In genomic region chr17:34981538-34982241, GRCh38 we compare ENCODE assay signal across 8 cellular contexts.
DNase-seq lines count a peak whose midpoint lies in the region; ATAC-seq and TF ChIP-seq lines count a peak whose summit lies in the region.

No MANE protein-coding gene starts in this region.

- peaks cover 29% of the 10 kb centered on the region for H3K36me3 Mint-ChIP-seq in T-helper 1 cell treated with Interleukin-12 subunit alpha and Interleukin-12 subunit beta and Interleukin-4 antibody, amounts not matched to agents 30 μg/mL and 1 μg/mL, for 36 hours (ENCODE audit: low read depth)
- H3K36me3 Mint-ChIP-seq in effector memory CD8-positive, alpha-beta T cell (ENCODE audit: insufficient read depth), result peaks cover 27% of the 10 kb centered on the region

- H4K20me1 ChIP-seq in OCI-LY1 (ENCODE audit: insufficient read depth, low read length), result no peaks in the 10 kb centered on the region

- peaks cover 6% of the 10 kb centered on the region; the same call in 1 of the 2 replicates for H3K79me2 ChIP-seq in OCI-LY1 (ENCODE audit: insufficient read depth, low read length)

- H3K9ac ChIP-seq in OCI-LY1 (ENCODE audit: low read length), result peak overlapping the region; percentile 95

- no peak for TF ChIP-seq CTCF in OCI-LY1 (IDR thresholded peaks at IDR 0.05; ENCODE audit: low read length)

- peaks cover 38% of the 10 kb centered on the region for H3K4me1 Mint-ChIP-seq in T-helper 1 cell treated with Interleukin-12 subunit alpha and Interleukin-12 subunit beta and Interleukin-4 antibody, amounts not matched to agents 30 μg/mL and 1 μg/mL, for 36 hours (ENCODE audit: low read depth)
- H3K4me1 Mint-ChIP-seq in effector memory CD8-positive, alpha-beta T cell (ENCODE audit: low read depth in 2 of 2), result peaks cover 31 to 42% of the 10 kb centered on the region in 2 donors

- no peaks in the 10 kb centered on the region for H3F3A ChIP-seq in OCI-LY1 (ENCODE audit: insufficient read depth, low read length)

- DNase-seq in T-helper 1 cell, result no peak
- no peak for DNase-seq in effector memory CD8-positive, alpha-beta T cell
- DNase-seq in activated CD8-positive, alpha-beta memory T cell treated with anti-CD3 and anti-CD28 coated beads, Interleukin-2, amount 50 U/mL, for 4 hours, result no peak

- no peaks in the 10 kb centered on the region for H3K9me2 ChIP-seq in OCI-LY1 (ENCODE audit: low read depth, low read length)

- H3K27me3 Mint-ChIP-seq in T-helper 1 cell treated with Interleukin-12 subunit alpha and Interleukin-12 subunit beta and Interleukin-4 antibody, amounts not matched to agents 30 μg/mL and 1 μg/mL, for 36 hours (ENCODE audit: low read depth), result no peaks in the 10 kb centered on the region
- no peaks in the 10 kb centered on the region for H3K27me3 Mint-ChIP-seq in effector memory CD8-positive, alpha-beta T cell

- ATAC-seq in effector memory CD8-positive, alpha-beta T cell (replicated peaks), result no peak
- ATAC-seq in HG02759 (IDR thresholded peaks at IDR 0.05; ENCODE audit: unreplicated experiment) (no peak), GM21619 (IDR thresholded peaks at IDR 0.05; ENCODE audit: unreplicated experiment) (no peak)

- peak overlapping the region; percentile 95 for H3K27ac Mint-ChIP-seq in T-helper 1 cell treated with Interleukin-12 subunit alpha and Interleukin-12 subunit beta and Interleukin-4 antibody, amounts not matched to agents 30 μg/mL and 1 μg/mL, for 36 hours
- peak overlapping the region; percentile 93 to 97 for H3K27ac Mint-ChIP-seq in effector memory CD8-positive, alpha-beta T cell

- peaks cover 9% of the 10 kb centered on the region for H3K36me3 ChIP-seq in OCI-LY1 (ENCODE audit: insufficient read depth, low read length)
- H3K36me3 ChIP-seq in neuron (ENCODE audit: insufficient read depth, low read length), result peaks cover 29% of the 10 kb centered on the region

- H2AFZ ChIP-seq in OCI-LY1 (ENCODE audit: low read length), result no peak overlapping the region
- H2AFZ ChIP-seq in neuron (ENCODE audit: low read depth, low read length), result peak overlapping the region; percentile 22

- no peaks in the 10 kb centered on the region for H3K9me3 Mint-ChIP-seq in T-helper 1 cell treated with Interleukin-12 subunit alpha and Interleukin-12 subunit beta and Interleukin-4 antibody, amounts not matched to agents 30 μg/mL and 1 μg/mL, for 36 hours
- H3K9me3 Mint-ChIP-seq in effector memory CD8-positive, alpha-beta T cell, result no peaks in the 10 kb centered on the region

- no peak overlapping the region for H3K27ac ChIP-seq in OCI-LY1 (ENCODE audit: low read depth, low read length, poor library complexity, severe bottlenecking)

- H3K9me3 ChIP-seq in OCI-LY1 (ENCODE audit: low read length) (no peaks in the 10 kb centered on the region), neuron (ENCODE audit: low read length) (no peaks in the 10 kb centered on the region)

- H3K27me3 ChIP-seq in OCI-LY1 (ENCODE audit: insufficient read depth, low read length), result no peaks in the 10 kb centered on the region
- no peaks in the 10 kb centered on the region for H3K27me3 ChIP-seq in neuron (ENCODE audit: insufficient read depth, low read length)

- H3K4me1 ChIP-seq in OCI-LY1 (ENCODE audit: insufficient read depth, low read length, severe bottlenecking) (peaks cover 19% of the 10 kb centered on the region), neuron (ENCODE audit: insufficient read depth, low read length) (peaks cover 11% of the 10 kb centered on the region)

- H3K4me3 ChIP-seq in OCI-LY1 (ENCODE audit: low read depth, low read length, poor library complexity, severe bottlenecking), result peak overlapping the region; percentile 86
- peak overlapping the region; percentile 90 for H3K4me3 ChIP-seq in neuron (ENCODE audit: low read length)

- H3K4me2 ChIP-seq in OCI-LY1 (ENCODE audit: low read length), result peak overlapping the region; percentile 88

- H3K4me3 Mint-ChIP-seq in T-helper 1 cell treated with Interleukin-12 subunit alpha and Interleukin-12 subunit beta and Interleukin-4 antibody, amounts not matched to agents 30 μg/mL and 1 μg/mL, for 36 hours, result peak overlapping the region; percentile 87
- H3K4me3 Mint-ChIP-seq in effector memory CD8-positive, alpha-beta T cell, result peak overlapping the region; percentile 90 to 96
